1 cellular context compared by ENCODE assay signal in the genomic region with DNA sequence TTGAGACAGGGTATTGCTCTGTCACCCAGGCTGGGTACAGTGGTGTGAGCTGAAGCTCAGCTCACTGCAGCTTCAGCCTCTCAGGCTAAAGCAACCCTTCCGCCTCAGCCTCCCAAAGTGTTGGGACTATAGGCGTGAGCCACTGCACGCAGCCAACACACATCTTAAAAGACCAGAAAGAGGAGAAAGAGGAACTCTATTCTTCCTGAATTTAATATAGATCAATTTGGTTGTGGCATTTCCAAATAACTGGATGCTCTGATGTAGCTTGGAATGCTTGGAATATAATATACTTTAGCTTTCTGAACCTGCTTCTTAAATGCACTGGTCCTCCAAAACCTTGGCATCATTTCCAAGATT.
TF ChIP-seq lines count a peak whose summit lies in the region.

No MANE protein-coding gene starts in this region.

TF ChIP-seq in K562, 482 proteins besides CTCF, POLR2A, EP300 and RAD21:
- TF ChIP-seq SAFB2 (IDR thresholded peaks at IDR 0.05; ENCODE audit: borderline replicate concordance, low read depth, low read length, severe bottlenecking) (no peak), TCFL5 (CRISPR knock-in tag; conservative IDR thresholded peaks at IDR 0.05) (no peak), MECOM (CRISPR knock-in tag; IDR thresholded peaks at IDR 0.05) (no peak), RBM25 (IDR thresholded peaks at IDR 0.05; ENCODE audit: low read depth, low read length, severe bottlenecking) (no peak), U2AF2 (optimal IDR thresholded peaks at IDR 0.05; ENCODE audit: low read depth, low read length) (no peak), ZC3H8 (IDR thresholded peaks at IDR 0.05) (no peak), JUNB (CRISPR knock-in tag; conservative IDR thresholded peaks at IDR 0.05) (no peak), TRIM28 (IDR thresholded peaks at IDR 0.05) (0 out of 2 replicates have a peak, but pooled peaks have one; percentile 13), ASH1L (IDR thresholded peaks at IDR 0.05; ENCODE audit: borderline replicate concordance, low read depth, partially characterized antibody) (no peak), YY1 (IDR thresholded peaks at IDR 0.05; ENCODE audit: borderline replicate concordance in 1 of 3, control insufficient read depth in 1 of 3, extremely low read depth in 1 of 3, insufficient read depth in 3 of 3, insufficient read length in 1 of 3, insufficient replicate concordance in 2 of 3, low read depth in 1 of 3, low read length in 2 of 3) (no peak), PYGO2 (tag; IDR thresholded peaks at IDR 0.05) (no peak), SOX6 (IDR thresholded peaks at IDR 0.05) (no peak), RBM15 (IDR thresholded peaks at IDR 0.05; ENCODE audit: insufficient read depth, low read length) (no peak), TSC22D4 (tag; IDR thresholded peaks at IDR 0.05) (no peak), ZNF780A (CRISPR knock-in tag; IDR thresholded peaks at IDR 0.05) (0 out of 2 replicates have a peak, but pooled peaks have one; percentile 24), ZNF143 (CRISPR knock-in tag; IDR thresholded peaks at IDR 0.05) (0 out of 2 replicates have a peak, but pooled peaks have one; percentile 8), FOXJ3 (CRISPR knock-in tag; IDR thresholded peaks at IDR 0.05) (no peak), IFI16 (CRISPR knock-in tag; IDR thresholded peaks at IDR 0.05) (0 out of 2 replicates have a peak, but pooled peaks have one; percentile 11), MEF2D (tag; conservative IDR thresholded peaks at IDR 0.05; ENCODE audit: low read depth) (0 out of 2 replicates have a peak, but pooled peaks have one; percentile 7), FOXK2 (conservative IDR thresholded peaks at IDR 0.05 in 1 of 2, IDR thresholded peaks at IDR 0.05 in 1 of 2; ENCODE audit: low read depth in 2 of 2) (0 out of 4 replicates have a peak, but pooled peaks of 1 of the 2 experiments have one; percentile 9), TAL1 (IDR thresholded peaks at IDR 0.05) (0 out of 2 replicates have a peak, but pooled peaks have one; percentile 2), PCBP2 (IDR thresholded peaks at IDR 0.05; ENCODE audit: low read depth, low read length, poor library complexity, severe bottlenecking) (no peak), ZNF644 (tag; IDR thresholded peaks at IDR 0.05; ENCODE audit: low read depth) (no peak), CHD1 (IDR thresholded peaks at IDR 0.05; ENCODE audit: low read length) (no peak), RFX1 (IDR thresholded peaks at IDR 0.05) (no peak), HLTF (IDR thresholded peaks at IDR 0.05) (no peak), MBD2 (IDR thresholded peaks at IDR 0.05; ENCODE audit: borderline replicate concordance, low read depth) (no peak), SPI1 (IDR thresholded peaks at IDR 0.05; ENCODE audit: borderline replicate concordance, low read depth, low read length) (peak; percentile 73), PTRF (tag; IDR thresholded peaks at IDR 0.05) (no peak), PURB (CRISPR knock-in tag; IDR thresholded peaks at IDR 0.05; ENCODE audit: low read depth) (no peak), HIVEP1 (CRISPR knock-in tag; IDR thresholded peaks at IDR 0.05) (no peak), MED1 (CRISPR knock-in tag; IDR thresholded peaks at IDR 0.05; ENCODE audit: borderline replicate concordance) (no peak)
- TF ChIP-seq, protein P1, sequence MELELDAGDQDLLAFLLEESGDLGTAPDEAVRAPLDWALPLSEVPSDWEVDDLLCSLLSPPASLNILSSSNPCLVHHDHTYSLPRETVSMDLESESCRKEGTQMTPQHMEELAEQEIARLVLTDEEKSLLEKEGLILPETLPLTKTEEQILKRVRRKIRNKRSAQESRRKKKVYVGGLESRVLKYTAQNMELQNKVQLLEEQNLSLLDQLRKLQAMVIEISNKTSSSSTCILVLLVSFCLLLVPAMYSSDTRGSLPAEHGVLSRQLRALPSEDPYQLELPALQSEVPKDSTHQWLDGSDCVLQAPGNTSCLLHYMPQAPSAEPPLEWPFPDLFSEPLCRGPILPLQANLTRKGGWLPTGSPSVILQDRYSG (tag; conservative IDR thresholded peaks at IDR 0.05; ENCODE audit: low read depth): no peak
- TF ChIP-seq, protein P2, sequence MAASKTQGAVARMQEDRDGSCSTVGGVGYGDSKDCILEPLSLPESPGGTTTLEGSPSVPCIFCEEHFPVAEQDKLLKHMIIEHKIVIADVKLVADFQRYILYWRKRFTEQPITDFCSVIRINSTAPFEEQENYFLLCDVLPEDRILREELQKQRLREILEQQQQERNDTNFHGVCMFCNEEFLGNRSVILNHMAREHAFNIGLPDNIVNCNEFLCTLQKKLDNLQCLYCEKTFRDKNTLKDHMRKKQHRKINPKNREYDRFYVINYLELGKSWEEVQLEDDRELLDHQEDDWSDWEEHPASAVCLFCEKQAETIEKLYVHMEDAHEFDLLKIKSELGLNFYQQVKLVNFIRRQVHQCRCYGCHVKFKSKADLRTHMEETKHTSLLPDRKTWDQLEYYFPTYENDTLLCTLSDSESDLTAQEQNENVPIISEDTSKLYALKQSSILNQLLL (CRISPR knock-in tag; IDR thresholded peaks at IDR 0.05; ENCODE audit: borderline replicate concordance): no peak
- TF ChIP-seq, protein P3, sequence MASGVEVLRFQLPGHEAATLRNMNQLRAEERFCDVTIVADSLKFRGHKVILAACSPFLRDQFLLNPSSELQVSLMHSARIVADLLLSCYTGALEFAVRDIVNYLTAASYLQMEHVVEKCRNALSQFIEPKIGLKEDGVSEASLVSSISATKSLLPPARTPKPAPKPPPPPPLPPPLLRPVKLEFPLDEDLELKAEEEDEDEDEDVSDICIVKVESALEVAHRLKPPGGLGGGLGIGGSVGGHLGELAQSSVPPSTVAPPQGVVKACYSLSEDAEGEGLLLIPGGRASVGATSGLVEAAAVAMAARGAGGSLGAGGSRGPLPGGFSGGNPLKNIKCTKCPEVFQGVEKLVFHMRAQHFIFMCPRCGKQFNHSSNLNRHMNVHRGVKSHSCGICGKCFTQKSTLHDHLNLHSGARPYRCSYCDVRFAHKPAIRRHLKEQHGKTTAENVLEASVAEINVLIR (CRISPR knock-in tag; IDR thresholded peaks at IDR 0.05): no peak
- TF ChIP-seq, protein P4, sequence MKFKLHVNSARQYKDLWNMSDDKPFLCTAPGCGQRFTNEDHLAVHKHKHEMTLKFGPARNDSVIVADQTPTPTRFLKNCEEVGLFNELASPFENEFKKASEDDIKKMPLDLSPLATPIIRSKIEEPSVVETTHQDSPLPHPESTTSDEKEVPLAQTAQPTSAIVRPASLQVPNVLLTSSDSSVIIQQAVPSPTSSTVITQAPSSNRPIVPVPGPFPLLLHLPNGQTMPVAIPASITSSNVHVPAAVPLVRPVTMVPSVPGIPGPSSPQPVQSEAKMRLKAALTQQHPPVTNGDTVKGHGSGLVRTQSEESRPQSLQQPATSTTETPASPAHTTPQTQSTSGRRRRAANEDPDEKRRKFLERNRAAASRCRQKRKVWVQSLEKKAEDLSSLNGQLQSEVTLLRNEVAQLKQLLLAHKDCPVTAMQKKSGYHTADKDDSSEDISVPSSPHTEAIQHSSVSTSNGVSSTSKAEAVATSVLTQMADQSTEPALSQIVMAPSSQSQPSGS (CRISPR knock-in tag; IDR thresholded peaks at IDR 0.05): no peak
- TF ChIP-seq, protein P5, sequence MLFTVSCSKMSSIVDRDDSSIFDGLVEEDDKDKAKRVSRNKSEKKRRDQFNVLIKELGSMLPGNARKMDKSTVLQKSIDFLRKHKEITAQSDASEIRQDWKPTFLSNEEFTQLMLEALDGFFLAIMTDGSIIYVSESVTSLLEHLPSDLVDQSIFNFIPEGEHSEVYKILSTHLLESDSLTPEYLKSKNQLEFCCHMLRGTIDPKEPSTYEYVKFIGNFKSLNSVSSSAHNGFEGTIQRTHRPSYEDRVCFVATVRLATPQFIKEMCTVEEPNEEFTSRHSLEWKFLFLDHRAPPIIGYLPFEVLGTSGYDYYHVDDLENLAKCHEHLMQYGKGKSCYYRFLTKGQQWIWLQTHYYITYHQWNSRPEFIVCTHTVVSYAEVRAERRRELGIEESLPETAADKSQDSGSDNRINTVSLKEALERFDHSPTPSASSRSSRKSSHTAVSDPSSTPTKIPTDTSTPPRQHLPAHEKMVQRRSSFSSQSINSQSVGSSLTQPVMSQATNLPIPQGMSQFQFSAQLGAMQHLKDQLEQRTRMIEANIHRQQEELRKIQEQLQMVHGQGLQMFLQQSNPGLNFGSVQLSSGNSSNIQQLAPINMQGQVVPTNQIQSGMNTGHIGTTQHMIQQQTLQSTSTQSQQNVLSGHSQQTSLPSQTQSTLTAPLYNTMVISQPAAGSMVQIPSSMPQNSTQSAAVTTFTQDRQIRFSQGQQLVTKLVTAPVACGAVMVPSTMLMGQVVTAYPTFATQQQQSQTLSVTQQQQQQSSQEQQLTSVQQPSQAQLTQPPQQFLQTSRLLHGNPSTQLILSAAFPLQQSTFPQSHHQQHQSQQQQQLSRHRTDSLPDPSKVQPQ (CRISPR knock-in tag; IDR thresholded peaks at IDR 0.05; ENCODE audit: borderline replicate concordance): no peak
- TF ChIP-seq, protein P6, sequence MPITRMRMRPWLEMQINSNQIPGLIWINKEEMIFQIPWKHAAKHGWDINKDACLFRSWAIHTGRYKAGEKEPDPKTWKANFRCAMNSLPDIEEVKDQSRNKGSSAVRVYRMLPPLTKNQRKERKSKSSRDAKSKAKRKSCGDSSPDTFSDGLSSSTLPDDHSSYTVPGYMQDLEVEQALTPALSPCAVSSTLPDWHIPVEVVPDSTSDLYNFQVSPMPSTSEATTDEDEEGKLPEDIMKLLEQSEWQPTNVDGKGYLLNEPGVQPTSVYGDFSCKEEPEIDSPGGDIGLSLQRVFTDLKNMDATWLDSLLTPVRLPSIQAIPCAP (CRISPR knock-in tag; IDR thresholded peaks at IDR 0.05; ENCODE audit: borderline replicate concordance): no peak
